ENCODE assay signal across 8 cellular contexts in genomic region chr2:232632229-232632903, GRCh38. TPM values are rescaled to one million over a fixed set of nuclear protein-coding genes. Genes with fewer than 3 reads are reported as not detected.
DNase-seq lines count a peak whose midpoint lies in the region; ATAC-seq and TF ChIP-seq lines count a peak whose summit lies in the region.

No MANE protein-coding gene starts in this region.

- no peak overlapping the region for H3K27ac ChIP-seq in ACC112 (ENCODE audit: low read depth, low read length)
- H3K27ac ChIP-seq in HUES64 (ENCODE audit: low read depth, low read length): no peak overlapping the region
- peak overlapping the region; percentile 90 to 94 for H3K27ac ChIP-seq in coronary artery

- no peaks in the 10 kb centered on the region for H3K9me3 ChIP-seq in HUES64 (ENCODE audit: insufficient read depth, low read depth, low read length)

- no peak for DNase-seq in coronary artery (ENCODE audit: low spot score)
- no peak for DNase-seq in T-helper 1 cell

- WGBS in HUES64: 68% methylated on average over 19 of the region's 19 CpGs

- TF ChIP-seq CTCF in coronary artery (IDR thresholded peaks at IDR 0.05) (no peak), nephron (IDR thresholded peaks at IDR 0.05; ENCODE audit: unreplicated experiment in 3 of 3) (no peak)

- peak overlapping the region; percentile 75 for H3K4me3 ChIP-seq in ACC112 (ENCODE audit: low read depth, low read length)
- peak overlapping the region; percentile 76 for H3K4me3 ChIP-seq in HUES64 (ENCODE audit: low read length)
- H3K4me3 ChIP-seq in coronary artery: peak overlapping the region; percentile 82

- peaks cover 49% of the 10 kb centered on the region for H3K27me3 Mint-ChIP-seq in nephron (ENCODE audit: low read depth)

- no peaks in the 10 kb centered on the region for H3K36me3 Mint-ChIP-seq in nephron (ENCODE audit: low read depth)

- ATAC-seq in GM18520 (IDR thresholded peaks at IDR 0.05; ENCODE audit: unreplicated experiment) (no peak), GM21529 (IDR thresholded peaks at IDR 0.05; ENCODE audit: unreplicated experiment) (no peak), HG02840 (IDR thresholded peaks at IDR 0.05; ENCODE audit: low FRiP score, unreplicated experiment) (no peak)

- H3K4me3 Mint-ChIP-seq in nephron: peak overlapping the region; percentile 74 to 77 (median 74)

- no peaks in the 10 kb centered on the region for H3K36me3 ChIP-seq in ACC112 (ENCODE audit: insufficient read depth, low read length)
- H3K36me3 ChIP-seq in HUES64 (ENCODE audit: insufficient read depth, low read length): no peaks in the 10 kb centered on the region

- H3K27ac Mint-ChIP-seq in nephron: no peak overlapping the region

- H3K4me1 ChIP-seq in ACC112 (ENCODE audit: control insufficient read depth, insufficient read depth, low read length, unreplicated experiment) (peaks cover 8% of the 10 kb centered on the region), HUES64 (ENCODE audit: insufficient read depth, low read length) (peaks cover 5% of the 10 kb centered on the region; the same call in 1 of the 2 replicates)

- H3K27me3 ChIP-seq in ACC112 (ENCODE audit: insufficient read depth, low read length) (peaks cover 54% of the 10 kb centered on the region), HUES64 (ENCODE audit: insufficient read depth, low read length) (peaks cover 59% of the 10 kb centered on the region)

- no peak overlapping the region for H3K9ac ChIP-seq in HUES64 (ENCODE audit: low read depth, low read length)

- no peaks in the 10 kb centered on the region for H3K9me3 Mint-ChIP-seq in nephron

- H2AFZ ChIP-seq in ACC112 (ENCODE audit: low read length, unreplicated experiment): no peak overlapping the region

- peaks cover 13% of the 10 kb centered on the region for H3K4me1 Mint-ChIP-seq in nephron

- no peaks in the 10 kb centered on the region for H3K79me2 ChIP-seq in ACC112 (ENCODE audit: control insufficient read depth, insufficient read depth, low read length, unreplicated experiment)

RNA-seq across cellular contexts. Expression of gene EFHD1, which starts 1.0 kb away (rescaled TPM):
- 2.6 TPM for polyA plus RNA-seq in HUES64 (2013, experiment 1 of 2)
- polyA plus RNA-seq in HUES64 (2013, experiment 2 of 2): 3.9 TPM

Comparison
In these comparisons a context has a peak if more than half of its experiments do, and no peak if none do; other contexts are left out.
1. H3K27ac ChIP-seq: peak in coronary artery (2 of 2); none in ACC112 (single experiment) and HUES64 (single experiment).
2. Peak in every context shown above with its lines, with median percentiles within 50 percentile points of each other: H3K4me3 ChIP-seq.